ENCODE assay signal across 10 cellular contexts in the genomic region with DNA sequence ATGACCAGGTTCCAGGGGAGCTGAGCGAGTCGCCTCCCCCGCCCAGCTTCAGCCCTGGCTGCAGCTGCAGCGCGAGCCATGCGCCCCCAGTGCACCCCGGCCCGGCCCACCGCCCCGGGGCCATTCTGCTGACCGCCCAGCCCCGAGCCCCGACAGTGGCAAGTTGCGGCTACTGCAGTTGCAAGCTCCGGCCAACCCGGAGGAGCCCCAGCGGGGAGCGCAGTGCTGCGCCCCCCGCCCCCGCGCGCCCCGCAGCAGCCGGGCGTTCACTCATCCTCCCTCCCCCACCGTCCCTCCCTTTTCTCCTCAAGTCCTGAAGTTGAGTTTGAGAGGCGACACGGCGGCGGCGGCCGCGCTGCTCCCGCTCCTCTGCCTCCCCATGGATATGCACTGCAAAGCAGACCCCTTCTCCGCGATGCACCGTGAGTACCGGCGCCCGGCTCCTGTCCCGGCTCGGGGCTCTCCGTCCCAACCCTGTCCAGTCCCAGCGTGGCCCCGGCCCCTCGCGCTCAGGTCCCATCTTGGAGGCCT. TPM values are rescaled to one million over a fixed set of nuclear protein-coding genes. Genes with fewer than 3 reads are reported as not detected.
A peak's percentile ranks its signal among the peaks of the same experiment; 100 is the strongest.
DNase-seq lines count a peak whose midpoint lies in the region; ATAC-seq and TF ChIP-seq lines count a peak whose summit lies in the region.
"Had no signal": no experiment of that assay in that cellular context is flagged by ENCODE, and none has a peak within 500 bp of the region (broad histone marks: within the 10 kb centered on the region; RNA-seq: fewer than 3 reads in every experiment).

No MANE protein-coding gene starts in this region.

- no peak overlapping the region for H3K4ac ChIP-seq in trophoblast cell (ENCODE audit: low read depth, low read length)

- no peak overlapping the region for H2AFZ ChIP-seq in trophoblast cell (ENCODE audit: insufficient read depth, low read length, poor library complexity)

- no peak overlapping the region for H4K8ac ChIP-seq in trophoblast cell (ENCODE audit: low read depth, low read length)

- H3K4me2 ChIP-seq in trophoblast cell (ENCODE audit: low read length): peak overlapping the region; percentile 51

- H2BK120ac ChIP-seq in trophoblast cell (ENCODE audit: insufficient read depth, low read length, poor library complexity): no peak overlapping the region

- H3K23ac ChIP-seq in trophoblast cell (ENCODE audit: low read length): no peak overlapping the region

- H3K36me3 Mint-ChIP-seq in IgD-negative memory B cell (peaks cover 3% of the 10 kb centered on the region), endothelial cell (ENCODE audit: low read depth, unreplicated experiment) (peaks cover 9% of the 10 kb centered on the region)

- no CpG with 5 or more reads among the region's 48 CpGs for WGBS in trophoblast cell (ENCODE audit: extremely low coverage, insufficient coverage, insufficient read length)
- 1 to 4% methylated on average over 18 to 35 of the region's 48 CpGs for WGBS in testis, 2 donors

- H3K4me1 ChIP-seq in trophoblast cell (ENCODE audit: control insufficient read depth in 1 of 2, insufficient read depth in 2 of 2, low read length in 2 of 2): no peaks in the 10 kb centered on the region
- H3K4me1 ChIP-seq in testis: peaks cover 28% of the 10 kb centered on the region

- no peak overlapping the region for H2AK5ac ChIP-seq in trophoblast cell (ENCODE audit: low read length)

- TF ChIP-seq CTCF in endothelial cell (IDR thresholded peaks at IDR 0.05; ENCODE audit: unreplicated experiment) (no peak), testis (IDR thresholded peaks at IDR 0.05) (no peak)

- no peaks in the 10 kb centered on the region for H3K79me1 ChIP-seq in trophoblast cell (ENCODE audit: low read length)

- no peaks in the 10 kb centered on the region for H3K79me2 ChIP-seq in trophoblast cell (ENCODE audit: control insufficient read depth, insufficient read depth, low read length, poor library complexity)

- H2BK12ac ChIP-seq in trophoblast cell (ENCODE audit: low read length): no peak overlapping the region

- no peak overlapping the region for H2BK5ac ChIP-seq in trophoblast cell (ENCODE audit: low read depth, low read length, poor library complexity)

- H3K36me3 ChIP-seq in trophoblast cell (ENCODE audit: control insufficient read depth in 1 of 2, insufficient read depth in 2 of 2, low read length in 2 of 2): no peaks in the 10 kb centered on the region
- no peaks in the 10 kb centered on the region for H3K36me3 ChIP-seq in testis (ENCODE audit: low read depth, missing control alignments)

- no peak overlapping the region for H3K9ac ChIP-seq in trophoblast cell (ENCODE audit: low read length)

- intact Hi-C loops in testis (cut with DNase I; ENCODE audit: low total_unique reads): no loop called here

- no peak for ATAC-seq in HG02885 (IDR thresholded peaks at IDR 0.05; ENCODE audit: poor library complexity, unreplicated experiment)
- ATAC-seq in HG02973 (IDR thresholded peaks at IDR 0.05; ENCODE audit: unreplicated experiment): no peak

- H3K9me3 ChIP-seq in trophoblast cell (ENCODE audit: insufficient read depth, low read depth, low read length) (peaks cover 3% of the 10 kb centered on the region), testis (no peaks in the 10 kb centered on the region)

- H4K91ac ChIP-seq in trophoblast cell (ENCODE audit: low read depth, low read length): no peak overlapping the region

- H3K4me3 Mint-ChIP-seq in IgD-negative memory B cell (peak overlapping the region; percentile 67 to 96 (median 80)), endothelial cell (ENCODE audit: unreplicated experiment) (peak overlapping the region; percentile 91)

- H3K27me3 Mint-ChIP-seq in IgD-negative memory B cell (peaks cover 68% of the 10 kb centered on the region), endothelial cell (ENCODE audit: unreplicated experiment) (peaks cover 33% of the 10 kb centered on the region)

- H3K18ac ChIP-seq in trophoblast cell (ENCODE audit: low read length): no peak overlapping the region

- peaks cover 20 to 27% (median 24%) of the 10 kb centered on the region in 3 donors for H3K4me1 Mint-ChIP-seq in IgD-negative memory B cell
- H3K4me1 Mint-ChIP-seq in endothelial cell (ENCODE audit: unreplicated experiment): peaks cover 40% of the 10 kb centered on the region

- H3K4me3 ChIP-seq in trophoblast cell (ENCODE audit: low read depth, low read length): no peak overlapping the region
- H3K4me3 ChIP-seq in testis: peak overlapping the region in 1 of 2 donors; percentile 2

- H3K27ac ChIP-seq in trophoblast cell (ENCODE audit: low read depth, low read length) (no peak overlapping the region), testis (no peak overlapping the region)

- TF ChIP-seq POLR2A in testis (IDR thresholded peaks at IDR 0.05): no peak

- H3K9me3 Mint-ChIP-seq in IgD-negative memory B cell (peaks cover 0 to 1% (median 0%) of the 10 kb centered on the region in 3 donors), endothelial cell (ENCODE audit: unreplicated experiment) (no peaks in the 10 kb centered on the region)

- no peak overlapping the region for H4K12ac ChIP-seq in trophoblast cell (ENCODE audit: low read depth, low read length)

- no peak overlapping the region for H3K14ac ChIP-seq in trophoblast cell (ENCODE audit: low read length)

- DNase-seq in NCI-H82 (lab: John Stamatoyannopoulos, UW): peak; percentile 24
- no peak for DNase-seq in NCI-H82 treated with DMSO at 0.1 percent for 48 hours (lab: John Stamatoyannopoulos, UW; ENCODE audit: unreplicated experiment)
- no peak for DNase-seq in endothelial cell (ENCODE audit: low spot score)
- no peak for DNase-seq in trophoblast cell
- no peak for DNase-seq in testis
- DNase-seq: NCI-H2081 treated with DMSO at 0.1 percent for 48 hours had no signal

- H3K27ac Mint-ChIP-seq in IgD-negative memory B cell: no peak overlapping the region
- H3K27ac Mint-ChIP-seq in endothelial cell (ENCODE audit: unreplicated experiment): peak overlapping the region; percentile 34

- H3K27me3 ChIP-seq in trophoblast cell (ENCODE audit: insufficient read depth, low read length) (peaks cover 93% of the 10 kb centered on the region), testis (no peaks in the 10 kb centered on the region)

RNA-seq across cellular contexts. Expression of gene PAX2, which starts 0.6 kb away (rescaled TPM):
- polyA plus RNA-seq in IgD-negative memory B cell (not detected), testis (ENCODE audit: insufficient read depth, low read depth, low replicate concordance) (1.5 TPM)
- total RNA-seq in endothelial cell (ENCODE audit: unreplicated experiment) (17.4 TPM), testis (1 to 10 TPM; 1.1 to 3.7 TPM)
- polyA plus RNA-seq in trophoblast cell (2013): 0.01 TPM in 1 of 2 replicates, not detected in the other
- total RNA-seq: T-helper 1 cell treated with Interleukin-12 subunit alpha and Interleukin-12 subunit beta and Interleukin-4 antibody, amounts not matched to agents 30 ng/mL and 1 ng/mL, for 36 hours had no signal
